ENCODE assay signal across 1 cellular context in genomic region chr7:149714081-149714909, GRCh38.
TF ChIP-seq lines count a peak whose summit lies in the region.

No MANE protein-coding gene starts in this region.

TF ChIP-seq in K562, 482 proteins besides CTCF, POLR2A, EP300 and RAD21 (continued from another document and continues in another):
- TF ChIP-seq, protein P1, sequence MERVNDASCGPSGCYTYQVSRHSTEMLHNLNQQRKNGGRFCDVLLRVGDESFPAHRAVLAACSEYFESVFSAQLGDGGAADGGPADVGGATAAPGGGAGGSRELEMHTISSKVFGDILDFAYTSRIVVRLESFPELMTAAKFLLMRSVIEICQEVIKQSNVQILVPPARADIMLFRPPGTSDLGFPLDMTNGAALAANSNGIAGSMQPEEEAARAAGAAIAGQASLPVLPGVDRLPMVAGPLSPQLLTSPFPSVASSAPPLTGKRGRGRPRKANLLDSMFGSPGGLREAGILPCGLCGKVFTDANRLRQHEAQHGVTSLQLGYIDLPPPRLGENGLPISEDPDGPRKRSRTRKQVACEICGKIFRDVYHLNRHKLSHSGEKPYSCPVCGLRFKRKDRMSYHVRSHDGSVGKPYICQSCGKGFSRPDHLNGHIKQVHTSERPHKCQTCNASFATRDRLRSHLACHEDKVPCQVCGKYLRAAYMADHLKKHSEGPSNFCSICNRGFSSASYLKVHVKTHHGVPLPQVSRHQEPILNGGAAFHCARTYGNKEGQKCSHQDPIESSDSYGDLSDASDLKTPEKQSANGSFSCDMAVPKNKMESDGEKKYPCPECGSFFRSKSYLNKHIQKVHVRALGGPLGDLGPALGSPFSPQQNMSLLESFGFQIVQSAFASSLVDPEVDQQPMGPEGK (CRISPR knock-in tag; IDR thresholded peaks at IDR 0.05; ENCODE audit: borderline replicate concordance) = no peak
- TF ChIP-seq ZNF512 (tag; IDR thresholded peaks at IDR 0.05) (no peak), ZFP30 (CRISPR knock-in tag; IDR thresholded peaks at IDR 0.05; ENCODE audit: borderline replicate concordance) (no peak), SMARCA4 (IDR thresholded peaks at IDR 0.05) (no peak), ATF3 (IDR thresholded peaks at IDR 0.05) (no peak), ATF3 (CRISPR knock-in tag; conservative IDR thresholded peaks at IDR 0.05) (no peak), ZBTB12 (CRISPR knock-in tag; IDR thresholded peaks at IDR 0.05) (no peak), THRAP3 (IDR thresholded peaks at IDR 0.05; ENCODE audit: borderline replicate concordance) (no peak), ZNF77 (CRISPR knock-in tag; IDR thresholded peaks at IDR 0.05) (no peak), LEF1 (IDR thresholded peaks at IDR 0.05) (no peak), PURB (CRISPR knock-in tag; IDR thresholded peaks at IDR 0.05; ENCODE audit: low read depth) (no peak), XRCC5 (IDR thresholded peaks at IDR 0.05; ENCODE audit: low read depth, low read length) (no peak), NCOA6 (IDR thresholded peaks at IDR 0.05) (no peak), E2F3 (CRISPR knock-in tag; IDR thresholded peaks at IDR 0.05) (no peak), MED1 (CRISPR knock-in tag; IDR thresholded peaks at IDR 0.05; ENCODE audit: borderline replicate concordance) (no peak), CHAMP1 (IDR thresholded peaks at IDR 0.05) (no peak), HMG20A (CRISPR knock-in tag; conservative IDR thresholded peaks at IDR 0.05) (no peak), ARNT (IDR thresholded peaks at IDR 0.05) (no peak), ZNF780A (CRISPR knock-in tag; IDR thresholded peaks at IDR 0.05) (no peak), ZNF609 (CRISPR knock-in tag; IDR thresholded peaks at IDR 0.05; ENCODE audit: borderline replicate concordance) (no peak), SNRNP70 (optimal IDR thresholded peaks at IDR 0.05; ENCODE audit: low read depth, low read length) (no peak), ARID3B (CRISPR knock-in tag; IDR thresholded peaks at IDR 0.05; ENCODE audit: borderline replicate concordance) (no peak), POLR2B (IDR thresholded peaks at IDR 0.05; ENCODE audit: low read depth, partially characterized antibody) (no peak), POLR2G (IDR thresholded peaks at IDR 0.05; ENCODE audit: low read depth, low read length) (peak; percentile 76), TARDBP (IDR thresholded peaks at IDR 0.05) (no peak), SREBF2 (CRISPR knock-in tag; IDR thresholded peaks at IDR 0.05) (no peak), HIVEP1 (CRISPR knock-in tag; IDR thresholded peaks at IDR 0.05) (no peak), TAF9B (IDR thresholded peaks at IDR 0.05; ENCODE audit: partially characterized antibody) (no peak), MYNN (IDR thresholded peaks at IDR 0.05) (peak; percentile 73; the same call in 1 of the 2 replicates), MYNN (CRISPR knock-in tag; IDR thresholded peaks at IDR 0.05) (no peak), ZNF197 (CRISPR knock-in tag; IDR thresholded peaks at IDR 0.05; ENCODE audit: low read depth) (no peak)
- TF ChIP-seq, protein P2, sequence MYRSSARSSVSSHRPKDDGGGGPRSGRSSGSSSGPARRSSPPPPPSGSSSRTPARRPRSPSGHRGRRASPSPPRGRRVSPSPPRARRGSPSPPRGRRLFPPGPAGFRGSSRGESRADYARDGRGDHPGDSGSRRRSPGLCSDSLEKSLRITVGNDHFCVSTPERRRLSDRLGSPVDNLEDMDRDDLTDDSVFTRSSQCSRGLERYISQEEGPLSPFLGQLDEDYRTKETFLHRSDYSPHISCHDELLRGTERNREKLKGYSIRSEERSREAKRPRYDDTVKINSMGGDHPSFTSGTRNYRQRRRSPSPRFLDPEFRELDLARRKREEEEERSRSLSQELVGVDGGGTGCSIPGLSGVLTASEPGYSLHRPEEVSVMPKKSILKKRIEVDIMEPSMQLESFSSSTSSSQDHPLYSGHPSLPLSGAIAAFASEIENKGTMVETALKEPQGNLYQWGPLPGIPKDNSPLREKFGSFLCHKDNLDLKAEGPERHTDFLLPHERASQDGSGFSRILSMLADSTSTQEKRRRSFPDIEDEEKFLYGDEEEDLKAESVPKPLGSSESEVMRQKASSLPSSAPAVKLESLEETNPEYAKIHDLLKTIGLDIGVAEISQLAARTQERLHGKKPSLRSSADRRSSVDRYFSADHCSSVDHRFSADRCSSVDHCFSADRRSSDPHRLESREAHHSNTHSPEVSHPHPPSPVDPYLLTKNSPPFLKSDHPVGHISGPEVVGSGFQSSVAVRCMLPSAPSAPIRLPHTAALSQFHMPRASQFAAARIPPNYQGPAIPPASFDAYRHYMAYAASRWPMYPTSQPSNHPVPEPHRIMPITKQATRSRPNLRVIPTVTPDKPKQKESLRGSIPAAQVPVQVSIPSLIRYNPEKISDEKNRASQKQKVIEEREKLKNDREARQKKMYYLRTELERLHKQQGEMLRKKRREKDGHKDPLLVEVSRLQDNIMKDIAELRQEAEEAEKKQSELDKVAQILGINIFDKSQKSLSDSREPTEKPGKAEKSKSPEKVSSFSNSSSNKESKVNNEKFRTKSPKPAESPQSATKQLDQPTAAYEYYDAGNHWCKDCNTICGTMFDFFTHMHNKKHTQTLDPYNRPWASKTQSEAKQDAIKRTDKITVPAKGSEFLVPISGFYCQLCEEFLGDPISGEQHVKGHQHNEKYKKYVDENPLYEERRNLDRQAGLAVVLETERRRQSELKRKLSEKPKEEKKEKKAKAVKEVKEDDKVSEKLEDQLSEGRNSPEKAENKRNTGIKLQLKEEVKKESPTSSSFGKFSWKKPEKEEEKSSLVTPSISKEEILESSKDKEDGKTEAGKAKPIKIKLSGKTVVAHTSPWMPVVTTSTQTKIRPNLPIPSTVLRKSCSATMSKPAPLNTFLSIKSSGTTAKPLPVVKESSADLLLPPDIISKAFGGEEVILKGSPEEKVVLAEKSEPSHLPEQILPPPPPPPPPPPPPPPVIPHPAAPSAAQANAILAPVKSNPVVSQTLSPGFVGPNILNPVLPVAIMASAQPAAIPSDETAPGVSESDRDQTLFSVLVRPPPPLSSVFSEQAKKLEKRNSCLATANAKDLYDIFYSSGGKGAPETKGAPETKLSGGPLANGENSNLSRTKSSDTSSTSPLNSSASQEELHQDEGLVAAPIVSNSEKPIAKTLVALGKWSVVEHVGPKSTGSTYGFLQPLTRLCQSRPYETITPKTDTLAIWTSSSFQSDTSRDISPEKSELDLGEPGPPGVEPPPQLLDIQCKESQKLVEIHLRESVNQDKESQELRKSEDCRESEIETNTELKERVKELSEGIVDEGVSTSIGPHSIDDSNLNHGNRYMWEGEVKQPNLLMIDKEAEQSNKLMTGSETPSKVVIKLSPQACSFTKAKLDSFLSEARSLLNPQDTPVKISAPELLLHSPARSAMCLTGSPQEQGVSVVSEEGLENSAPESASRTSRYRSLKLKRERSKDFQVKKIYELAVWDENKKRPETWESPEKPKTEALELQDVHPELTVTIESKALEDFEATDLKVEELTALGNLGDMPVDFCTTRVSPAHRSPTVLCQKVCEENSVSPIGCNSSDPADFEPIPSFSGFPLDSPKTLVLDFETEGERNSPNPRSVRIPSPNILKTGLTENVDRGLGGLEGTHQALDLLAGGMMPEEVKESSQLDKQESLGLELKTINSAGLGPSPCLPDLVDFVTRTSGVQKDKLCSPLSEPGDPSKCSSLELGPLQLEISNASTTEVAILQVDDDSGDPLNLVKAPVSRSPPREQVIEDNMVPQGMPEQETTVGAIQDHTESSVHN (IDR thresholded peaks at IDR 0.05; ENCODE audit: borderline replicate concordance in 1 of 2, low read depth in 1 of 2) = no peak
